Comparison of ENCODE assay signal across 22 cellular contexts in the genomic region with DNA sequence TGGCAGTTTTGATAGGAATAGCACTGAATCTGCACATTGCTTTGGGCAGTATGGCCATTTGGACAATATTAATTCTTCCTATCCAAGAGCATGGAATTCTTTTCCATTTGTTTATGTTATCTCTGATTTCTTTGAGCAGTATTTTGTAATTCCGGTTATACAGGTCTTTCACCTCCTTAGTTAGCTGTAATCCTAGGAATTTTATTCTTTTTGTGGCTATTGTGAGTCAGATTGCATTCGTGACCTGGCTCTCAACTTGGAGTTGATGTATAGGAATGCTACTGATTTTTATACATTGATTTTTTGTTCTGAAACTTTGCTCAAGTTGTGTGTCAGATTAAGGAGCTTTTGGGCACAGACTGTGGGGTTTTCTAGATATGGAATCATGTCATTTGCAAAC. TPM values are rescaled to one million over a fixed set of nuclear protein-coding genes. Genes with fewer than 3 reads are reported as not detected.
DNase-seq lines count a peak whose midpoint lies in the region; ATAC-seq, FAIRE-seq and TF ChIP-seq lines count a peak whose summit lies in the region.
"Had no signal": no experiment of that assay in that cellular context is flagged by ENCODE, and none has a peak within 500 bp of the region (broad histone marks: within the 10 kb centered on the region; RNA-seq: fewer than 3 reads in every experiment).

No MANE protein-coding gene starts in this region.

- intact Hi-C loops in Caco-2 (cut with micrococcal nuclease; ENCODE audit: unreplicated experiment), result no loop called here
- intact Hi-C loops in sigmoid colon (cut with DNase I), result no loop called here
- intact Hi-C loops in sciatic nerve (cut with DNase I), result no loop called here

- H3K27me3 Mint-ChIP-seq in Caco-2 (ENCODE audit: insufficient read depth, unreplicated experiment), result no peaks in the 10 kb centered on the region
- H3K27me3 Mint-ChIP-seq in astrocyte (ENCODE audit: low read depth, unreplicated experiment), result no peaks in the 10 kb centered on the region
- H3K27me3 Mint-ChIP-seq in T-cell, result no peaks in the 10 kb centered on the region
- H3K27me3 Mint-ChIP-seq: activated naive CD4-positive, alpha-beta T cell treated with anti-CD3 and anti-CD28 coated beads, Interleukin-2, amount 50 U/mL, for 24 hours had no signal

- H3K79me2 ChIP-seq in astrocyte (ENCODE audit: insufficient read depth, low read length), result peaks cover 95% of the 10 kb centered on the region

- H3K4me2 ChIP-seq in astrocyte (ENCODE audit: low read length), result peak overlapping the region; percentile 48
- H3K4me2 ChIP-seq: BLaER1 had no signal

- POLR2A ChIA-PET in Caco-2 (lab: Charles Lee) (no interaction called here), T-cell (lab: Charles Lee) (no interaction called here)

- TF ChIP-seq EP300 in sigmoid colon (IDR thresholded peaks at IDR 0.05), result no peak

- H3K9ac ChIP-seq in HUES64 (ENCODE audit: low read depth, low read length) (no peak overlapping the region), astrocyte (ENCODE audit: low read length) (no peak overlapping the region), iPS-20b (ENCODE audit: low read depth, low read length) (no peak overlapping the region)
- H3K9ac ChIP-seq: BLaER1 had no signal

- no peaks in the 10 kb centered on the region for H3K36me3 ChIP-seq in Caco-2 (ENCODE audit: control insufficient read depth, insufficient read depth, low read length)
- peaks cover 7% of the 10 kb centered on the region for H3K36me3 ChIP-seq in HUES64 (ENCODE audit: insufficient read depth, low read length)
- no peaks in the 10 kb centered on the region for H3K36me3 ChIP-seq in astrocyte (ENCODE audit: insufficient read depth, low read length)
- H3K36me3 ChIP-seq in iPS-20b (ENCODE audit: insufficient read depth, low read depth, low read length), result no peaks in the 10 kb centered on the region
- H3K36me3 ChIP-seq in sigmoid colon, result peaks cover 0 to 3% (median 0%) of the 10 kb centered on the region in 4 donors
- H3K36me3 ChIP-seq: neutrophil had no signal

- H3K27ac Mint-ChIP-seq in Caco-2 (ENCODE audit: unreplicated experiment), result peak overlapping the region; percentile 71
- H3K27ac Mint-ChIP-seq in astrocyte (ENCODE audit: unreplicated experiment), result peak overlapping the region; percentile 6
- H3K27ac Mint-ChIP-seq in T-cell, result no peak overlapping the region
- H3K27ac Mint-ChIP-seq: activated naive CD4-positive, alpha-beta T cell treated with anti-CD3 and anti-CD28 coated beads, Interleukin-2, amount 50 U/mL, for 24 hours had no signal

- DNase-seq in Caco-2 (peak in 1 of 2 experiments; percentile 3), astrocyte (ENCODE audit: low read depth) (peak; percentile 70), sigmoid colon (no peak), NK-92 (lab: John Stamatoyannopoulos, UW; ENCODE audit: unreplicated experiment) (no peak), sciatic nerve (ENCODE audit: low spot score) (no peak), T-cell (no peak)
- DNase-seq: activated CD4-positive, CD25-positive, alpha-beta regulatory T cell treated with anti-CD3 and anti-CD28 coated beads, Interleukin-2, amount 50 U/mL, for 72 hours; body of pancreas; Karpas-422; kidney; NCI-H1105 treated with DMSO at 0.1 percent for 48 hours; spleen; stimulated activated CD4-positive, alpha-beta T cell treated with anti-CD3 and anti-CD28 coated beads, Interleukin-4, amount 100 ng/mL, for 4 hours; T1000 had no signal

- H4K20me1 ChIP-seq in astrocyte (ENCODE audit: insufficient read depth, low read length), result peaks cover 41% of the 10 kb centered on the region

- no peaks in the 10 kb centered on the region for H3K27me3 ChIP-seq in Caco-2 (replicated peaks; ENCODE audit: control insufficient read depth, insufficient read depth, low read length)
- H3K27me3 ChIP-seq in HUES64 (ENCODE audit: insufficient read depth, low read length), result no peaks in the 10 kb centered on the region
- no peaks in the 10 kb centered on the region for H3K27me3 ChIP-seq in astrocyte (ENCODE audit: insufficient read depth, low read length)
- H3K27me3 ChIP-seq in iPS-20b (ENCODE audit: insufficient read depth, low read length), result no peaks in the 10 kb centered on the region
- H3K27me3 ChIP-seq in sigmoid colon, result no peaks in the 10 kb centered on the region
- H3K27me3 ChIP-seq: BLaER1, body of pancreas, neutrophil, spleen had no signal

- 85% methylated on average over 2 of the region's 2 CpGs for WGBS in HUES64
- 93 to 97% methylated on average over 2 of the region's 2 CpGs for WGBS in sigmoid colon, 2 donors

- no peak overlapping the region for H3K4me3 Mint-ChIP-seq in Caco-2 (ENCODE audit: unreplicated experiment)
- H3K4me3 Mint-ChIP-seq in astrocyte (ENCODE audit: unreplicated experiment), result no peak overlapping the region
- H3K4me3 Mint-ChIP-seq in T-cell, result no peak overlapping the region
- H3K4me3 Mint-ChIP-seq: activated naive CD4-positive, alpha-beta T cell treated with anti-CD3 and anti-CD28 coated beads, Interleukin-2, amount 50 U/mL, for 24 hours had no signal

- FAIRE-seq in astrocyte (lab: Jason Lieb, UNC), result no peak
- FAIRE-seq: G401.6 had no signal

- peaks cover 36% of the 10 kb centered on the region for H3K4me1 ChIP-seq in Caco-2
- H3K4me1 ChIP-seq in HUES64 (ENCODE audit: insufficient read depth, low read length), result peaks cover 71% of the 10 kb centered on the region
- H3K4me1 ChIP-seq in astrocyte (ENCODE audit: insufficient read depth, low read length), result peaks cover 8% of the 10 kb centered on the region
- peaks cover 65% of the 10 kb centered on the region for H3K4me1 ChIP-seq in iPS-20b (ENCODE audit: insufficient read depth, low read length)
- H3K4me1 ChIP-seq in sigmoid colon, result no peaks in the 10 kb centered on the region
- H3K4me1 ChIP-seq: BLaER1 had no signal

- H3K27ac ChIP-seq in HUES64 (ENCODE audit: low read depth, low read length) (peak overlapping the region; percentile 16; the same call in 1 of the 2 replicates), astrocyte (ENCODE audit: low read depth, low read length) (peak overlapping the region; percentile 9), iPS-20b (ENCODE audit: low read length) (no peak overlapping the region), sigmoid colon (no peak overlapping the region)
- H3K27ac ChIP-seq: BLaER1, body of pancreas, coronary artery, neutrophil, spleen had no signal

- CTCF ChIA-PET in Caco-2 (lab: Charles Lee), result no interaction called here
- CTCF ChIA-PET in T-cell (lab: Charles Lee), result no interaction called here

- H2AFZ ChIP-seq in astrocyte (ENCODE audit: low read depth, low read length), result no peak overlapping the region

- H3K9me3 ChIP-seq in Caco-2, result no peaks in the 10 kb centered on the region
- H3K9me3 ChIP-seq in HUES64 (ENCODE audit: insufficient read depth, low read depth, low read length), result no peaks in the 10 kb centered on the region
- H3K9me3 ChIP-seq in astrocyte (ENCODE audit: insufficient read depth, low read depth, low read length), result no peaks in the 10 kb centered on the region
- H3K9me3 ChIP-seq in iPS-20b (ENCODE audit: insufficient read depth, low read depth, low read length), result no peaks in the 10 kb centered on the region
- H3K9me3 ChIP-seq in sigmoid colon, result no peaks in the 10 kb centered on the region
- H3K9me3 ChIP-seq: BLaER1, body of pancreas, neutrophil, spleen had no signal

- H3K4me1 Mint-ChIP-seq in Caco-2 (ENCODE audit: low read depth, unreplicated experiment) (peaks cover 16% of the 10 kb centered on the region), astrocyte (ENCODE audit: low read depth, unreplicated experiment) (peaks cover 10% of the 10 kb centered on the region), T-cell (peaks cover 60 to 67% (median 63%) of the 10 kb centered on the region in 3 donors)

- TF ChIP-seq POLR2A in sigmoid colon (IDR thresholded peaks at IDR 0.05), result no peak

- H3K36me3 Mint-ChIP-seq in Caco-2 (ENCODE audit: insufficient read depth, unreplicated experiment), result peaks cover 5% of the 10 kb centered on the region
- H3K36me3 Mint-ChIP-seq in astrocyte (ENCODE audit: low read depth, unreplicated experiment), result no peaks in the 10 kb centered on the region
- peaks cover 14% of the 10 kb centered on the region for H3K36me3 Mint-ChIP-seq in T-cell

- ATAC-seq in sciatic nerve, result no peak
- ATAC-seq in T-cell (replicated peaks in 1 of 4), result no peak
- ATAC-seq: body of pancreas had no signal

- H3K4me3 ChIP-seq in Caco-2 (ENCODE audit: low read depth, low read length) (no peak overlapping the region), HUES64 (ENCODE audit: low read length) (no peak overlapping the region), astrocyte (ENCODE audit: insufficient read depth, low read depth, low read length) (no peak overlapping the region), iPS-20b (ENCODE audit: low read length) (peak overlapping the region; percentile 7; the same call in 1 of the 2 replicates), sigmoid colon (no peak overlapping the region)
- H3K4me3 ChIP-seq: BLaER1, body of pancreas, coronary artery, lung, spleen had no signal

- H3K9me3 Mint-ChIP-seq in Caco-2 (ENCODE audit: unreplicated experiment) (no peaks in the 10 kb centered on the region), astrocyte (ENCODE audit: unreplicated experiment) (no peaks in the 10 kb centered on the region), T-cell (no peaks in the 10 kb centered on the region)
- H3K9me3 Mint-ChIP-seq: activated naive CD4-positive, alpha-beta T cell treated with anti-CD3 and anti-CD28 coated beads, Interleukin-2, amount 50 U/mL, for 24 hours had no signal

- BruUV-seq in Caco-2 (replicated peaks; lab: Mats Ljungman, UMichigan), result no TSS peak

- TF ChIP-seq CTCF in Caco-2 (IDR thresholded peaks at IDR 0.05; ENCODE audit: insufficient read depth in 1 of 2, low read depth in 1 of 2, low read length in 1 of 2, severe bottlenecking in 1 of 2, unreplicated experiment in 1 of 2) (no peak), astrocyte (IDR thresholded peaks at IDR 0.05; ENCODE audit: insufficient read depth, low read depth, low read length) (no peak), sigmoid colon (IDR thresholded peaks at IDR 0.05) (no peak)

RNA-seq across cellular contexts. Expression of a gene that starts 24.0 kb away (rescaled TPM):
- total RNA-seq in Caco-2 (2022) (22.1 and 27.0 TPM in 2 replicates), astrocyte (10.8 and 11.5 TPM in 2 replicates), sigmoid colon (10 to 100 TPM; 15.0 to 22.1 (median 17.0) TPM), sciatic nerve (28.6 TPM), T-cell (10 to 100 TPM; 24.4 to 28.9 (median 28.2) TPM)
- 7.3 TPM for polyA plus RNA-seq in HUES64 (2013, experiment 1 of 2)
- 9.5 TPM for polyA plus RNA-seq in HUES64 (2013, experiment 2 of 2)
- 1 to 10 TPM; 4.8 to 9.2 (median 5.5) TPM for polyA plus RNA-seq in sigmoid colon

Comparison
In these comparisons a context has a peak if more than half of its experiments do, and no peak if none do; other contexts are left out.
1. H3K27ac Mint-ChIP-seq: peak in Caco-2 (single experiment) and astrocyte (single experiment); none in T-cell (0 of 2).
2. H3K27ac ChIP-seq: peak in HUES64 (single experiment) and astrocyte (single experiment); none in iPS-20b (single experiment) and sigmoid colon (0 of 4).